Comparison of ENCODE assay signal across 24 cellular contexts in genomic region chr15:57038496-57038895, GRCh38.
"Had no signal": no experiment of that assay in that cellular context is flagged by ENCODE, and none has a peak within 500 bp of the region (broad histone marks: within the 10 kb centered on the region; RNA-seq: fewer than 3 reads in every experiment).

No MANE protein-coding gene starts in this region.

- H3K4me1 ChIP-seq: lower lobe of right lung, uterus had no signal

- DNase-seq: hippocampal formation; kidney glomerular epithelial cell; left colon; left lung; lower lobe of right lung; mammary epithelial cell; mesenchymal stem cell; naive thymus-derived CD8-positive, alpha-beta T cell; occipital lobe; psoas muscle; right lobe of liver; stimulated activated CD4-positive, alpha-beta T cell treated with anti-CD3 and anti-CD28 coated beads, Interleukin-2, amount 100 ng/mL, for 24 hours; stimulated activated CD4-positive, alpha-beta T cell treated with anti-CD3 and anti-CD28 coated beads, Interleukin-4, amount 100 ng/mL, for 1 hour; stimulated activated naive CD4-positive, alpha-beta T cell; uterus had no signal

- H3K4me1 Mint-ChIP-seq: neural progenitor cell had no signal

- H3K27me3 Mint-ChIP-seq: naive thymus-derived CD8-positive, alpha-beta T cell; stimulated activated naive CD8-positive, alpha-beta T cell treated with anti-CD3 and anti-CD28 coated beads, Interleukin-15, Interleukin-2, amounts not matched to agents 100 ng/mL and 50 ng/mL, for 24 hours; type B pancreatic cell had no signal

- FAIRE-seq: keratinocyte had no signal

- H3K4me3 ChIP-seq: left lung, lower lobe of right lung, neural progenitor cell, psoas muscle, right lobe of liver, smooth muscle cell, tibial nerve, uterus had no signal

- H3K36me3 ChIP-seq: left lung, lower lobe of right lung, neural progenitor cell, neutrophil, right lobe of liver, tibial nerve, uterus had no signal

- H3K4me3 Mint-ChIP-seq: nephron; neural progenitor cell; stimulated activated naive CD8-positive, alpha-beta T cell treated with anti-CD3 and anti-CD28 coated beads, Interleukin-15, Interleukin-2, amounts not matched to agents 100 ng/mL and 50 ng/mL, for 24 hours; type B pancreatic cell had no signal

- H3K9me3 Mint-ChIP-seq: nephron; stimulated activated naive CD8-positive, alpha-beta T cell treated with anti-CD3 and anti-CD28 coated beads, Interleukin-15, Interleukin-2, amounts not matched to agents 100 ng/mL and 50 ng/mL, for 24 hours had no signal

- ATAC-seq: left colon; left lung; lower lobe of right lung; naive thymus-derived CD8-positive, alpha-beta T cell; psoas muscle; right lobe of liver had no signal

- H3K27me3 ChIP-seq: left lung, neural progenitor cell, neutrophil, right lobe of liver, tibial nerve, uterus had no signal

- H3K9ac ChIP-seq: neural progenitor cell, parathyroid adenoma had no signal

- H3K27ac ChIP-seq: left lung, lower lobe of right lung, neural progenitor cell, neutrophil, parathyroid adenoma, psoas muscle, right lobe of liver, tibial nerve, uterus had no signal

- H2AFZ ChIP-seq: neural progenitor cell, parathyroid adenoma had no signal

- H3K4me2 ChIP-seq: neural progenitor cell, smooth muscle cell had no signal

- H3K27ac Mint-ChIP-seq: nephron; neural progenitor cell; stimulated activated naive CD8-positive, alpha-beta T cell treated with anti-CD3 and anti-CD28 coated beads, Interleukin-15, Interleukin-2, amounts not matched to agents 100 ng/mL and 50 ng/mL, for 24 hours; type B pancreatic cell had no signal

- H3K9me3 ChIP-seq: left lung, lower lobe of right lung, neutrophil, psoas muscle, right lobe of liver, tibial nerve, uterus had no signal
